ENCODE assay signal across 20 cellular contexts in genomic region chr4:150251752-150252190, GRCh38.
A peak's percentile ranks its signal among the peaks of the same experiment; 100 is the strongest.
DNase-seq lines count a peak whose midpoint lies in the region; ATAC-seq and TF ChIP-seq lines count a peak whose summit lies in the region.
"Had no signal": no experiment of that assay in that cellular context is flagged by ENCODE, and none has a peak within 500 bp of the region (broad histone marks: within the 10 kb centered on the region; RNA-seq: fewer than 3 reads in every experiment).

No MANE protein-coding gene starts in this region.

- POLR2A ChIA-PET in WTC11 (lab: Charles Lee), result no interaction called here
- POLR2A ChIA-PET in CD4-positive, alpha-beta T cell (lab: Charles Lee), result no interaction called here

- H2AFZ ChIP-seq in H9 (ENCODE audit: low read length) (no peak overlapping the region), neuronal stem cell (ENCODE audit: low read length) (no peak overlapping the region)

- H3K18ac ChIP-seq in H9 (ENCODE audit: insufficient read length, low read depth, low read length) (no peak overlapping the region), neuronal stem cell (ENCODE audit: low read length) (no peak overlapping the region)

- no peak overlapping the region for H3T11ph ChIP-seq in H9 (ENCODE audit: low read length)

- H3K4ac ChIP-seq in H9 (ENCODE audit: low read depth, low read length), result no peak overlapping the region
- no peak overlapping the region for H3K4ac ChIP-seq in neuronal stem cell (ENCODE audit: low read length)

- H3K4me1 Mint-ChIP-seq in H9, result peaks cover 33 to 39% of the 10 kb centered on the region in 2 experiments
- peaks cover 33% of the 10 kb centered on the region for H3K4me1 Mint-ChIP-seq in WTC11
- no peaks in the 10 kb centered on the region for H3K4me1 Mint-ChIP-seq in CD4-positive, alpha-beta T cell (ENCODE audit: low read depth)
- H3K4me1 Mint-ChIP-seq in stimulated activated naive CD8-positive, alpha-beta T cell treated with anti-CD3 and anti-CD28 coated beads, Interleukin-15, amount 100 ng/mL, for 72 hours, result peaks cover 5% of the 10 kb centered on the region
- H3K4me1 Mint-ChIP-seq: activated CD4-positive, alpha-beta memory T cell treated with anti-CD3 and anti-CD28 coated beads, Interleukin-2, amount 10 ng/mL, durations not matched to agents 7 days and 5 days; CD4-positive, CD25-positive, alpha-beta regulatory T cell had no signal

- H3K27ac Mint-ChIP-seq in H9 (peak overlapping the region in 2 of 3 experiments; percentile 85 to 87; a peak in 2 of 7 replicates), WTC11 (peak overlapping the region; percentile 66; the same call in 1 of the 2 replicates)
- no peak overlapping the region for H3K27ac Mint-ChIP-seq in CD4-positive, alpha-beta T cell
- H3K27ac Mint-ChIP-seq in stimulated activated naive CD8-positive, alpha-beta T cell treated with anti-CD3 and anti-CD28 coated beads, Interleukin-15, amount 100 ng/mL, for 72 hours, result peak overlapping the region in 1 of 2 donors; percentile 80
- H3K27ac Mint-ChIP-seq: activated CD4-positive, alpha-beta memory T cell treated with anti-CD3 and anti-CD28 coated beads, Interleukin-2, amount 10 ng/mL, durations not matched to agents 7 days and 5 days had no signal

- H2AK5ac ChIP-seq in H9 (ENCODE audit: insufficient read length, low read length) (no peak overlapping the region), neuronal stem cell (ENCODE audit: low read depth, low read length) (no peak overlapping the region)

- no peak overlapping the region for H4K91ac ChIP-seq in H9 (ENCODE audit: insufficient read length, low read depth, low read length)
- no peak overlapping the region for H4K91ac ChIP-seq in neuronal stem cell (ENCODE audit: low read depth, low read length, poor library complexity)

- H2BK5ac ChIP-seq in H9 (ENCODE audit: insufficient read length, low read length) (no peak overlapping the region), neuronal stem cell (ENCODE audit: low read length) (no peak overlapping the region)

- TF ChIP-seq CTCF in H9 (conservative IDR thresholded peaks at IDR 0.05) (no peak), WTC11 (IDR thresholded peaks at IDR 0.05) (no peak), gastroesophageal sphincter (IDR thresholded peaks at IDR 0.05) (no peak)
- TF ChIP-seq CTCF in CD4-positive, alpha-beta T cell (IDR thresholded peaks at IDR 0.05), result no peak

- no peak overlapping the region for H2BK15ac ChIP-seq in H9 (ENCODE audit: low read depth, low read length)
- H2BK15ac ChIP-seq in neuronal stem cell (ENCODE audit: low read length), result peak overlapping the region; percentile 24

- no peak for TF ChIP-seq POLR2A in gastroesophageal sphincter (IDR thresholded peaks at IDR 0.05)

- H4K8ac ChIP-seq in H9 (replicated peaks; ENCODE audit: insufficient read length, low read depth, low read length), result no peak overlapping the region
- H4K8ac ChIP-seq in neuronal stem cell (ENCODE audit: low read depth, low read length), result no peak overlapping the region

- H3K36me3 ChIP-seq in gastroesophageal sphincter, result peaks cover 0 to 63% of the 10 kb centered on the region in 2 donors
- peaks cover 0 to 82% of the 10 kb centered on the region in 2 donors for H3K36me3 ChIP-seq in neuronal stem cell (replicated peaks in 1 of 2; ENCODE audit: control insufficient read depth in 2 of 2, insufficient read depth in 2 of 2, low read length in 2 of 2)
- H3K36me3 ChIP-seq: brain microvascular endothelial cell had no signal

- H3K79me1 ChIP-seq in H9 (ENCODE audit: insufficient read depth, low read depth, low read length, poor library complexity, severe bottlenecking) (no peaks in the 10 kb centered on the region), neuronal stem cell (ENCODE audit: low read depth, low read length) (no peaks in the 10 kb centered on the region)

- H3K23ac ChIP-seq in H9 (ENCODE audit: insufficient read length, low read depth, low read length), result no peak overlapping the region
- H3K23ac ChIP-seq in neuronal stem cell (ENCODE audit: low read depth, low read length, poor library complexity), result no peak overlapping the region

- H3K27me3 Mint-ChIP-seq in H9 (ENCODE audit: low read depth) (no peaks in the 10 kb centered on the region; the same call in none of the 2 replicates), WTC11 (ENCODE audit: low read depth) (no peaks in the 10 kb centered on the region; the same call in 1 of the 2 replicates)
- no peaks in the 10 kb centered on the region for H3K27me3 Mint-ChIP-seq in CD4-positive, alpha-beta T cell
- no peaks in the 10 kb centered on the region for H3K27me3 Mint-ChIP-seq in stimulated activated naive CD8-positive, alpha-beta T cell treated with anti-CD3 and anti-CD28 coated beads, Interleukin-15, amount 100 ng/mL, for 72 hours
- H3K27me3 Mint-ChIP-seq: activated CD4-positive, alpha-beta memory T cell treated with anti-CD3 and anti-CD28 coated beads, Interleukin-2, amount 10 ng/mL, durations not matched to agents 7 days and 5 days had no signal

- H3K4me3 Mint-ChIP-seq in H9 (no peak overlapping the region), WTC11 (no peak overlapping the region)
- H3K4me3 Mint-ChIP-seq in CD4-positive, alpha-beta T cell, result no peak overlapping the region
- H3K4me3 Mint-ChIP-seq in stimulated activated naive CD8-positive, alpha-beta T cell treated with anti-CD3 and anti-CD28 coated beads, Interleukin-15, amount 100 ng/mL, for 72 hours, result no peak overlapping the region
- H3K4me3 Mint-ChIP-seq: activated CD4-positive, alpha-beta memory T cell treated with anti-CD3 and anti-CD28 coated beads, Interleukin-2, amount 10 ng/mL, durations not matched to agents 7 days and 5 days; CD4-positive, CD25-positive, alpha-beta regulatory T cell had no signal

- intact Hi-C loops in CD4-positive, alpha-beta T cell (cut with DNase I, micrococcal nuclease), result no loop called here

- no peak for TF ChIP-seq EP300 in gastroesophageal sphincter (IDR thresholded peaks at IDR 0.05)

- peaks cover 3 to 4% of the 10 kb centered on the region in 2 experiments; a peak in 3 of 5 replicates for H3K9me3 Mint-ChIP-seq in H9
- H3K9me3 Mint-ChIP-seq in WTC11, result peaks cover 4% of the 10 kb centered on the region; the same call in 1 of the 2 replicates
- H3K9me3 Mint-ChIP-seq in CD4-positive, alpha-beta T cell, result no peaks in the 10 kb centered on the region
- no peaks in the 10 kb centered on the region for H3K9me3 Mint-ChIP-seq in stimulated activated naive CD8-positive, alpha-beta T cell treated with anti-CD3 and anti-CD28 coated beads, Interleukin-15, amount 100 ng/mL, for 72 hours
- H3K9me3 Mint-ChIP-seq: activated CD4-positive, alpha-beta memory T cell treated with anti-CD3 and anti-CD28 coated beads, Interleukin-2, amount 10 ng/mL, durations not matched to agents 7 days and 5 days had no signal

- no peak overlapping the region for H3K4me2 ChIP-seq in H9 (ENCODE audit: insufficient read depth, insufficient read length, low read length)
- no peak overlapping the region for H3K4me2 ChIP-seq in neuronal stem cell (ENCODE audit: insufficient read depth, low read length, poor library complexity, severe bottlenecking)
- H3K4me2 ChIP-seq: KMS-11 had no signal

- CTCF ChIA-PET in WTC11 (lab: Charles Lee), result interaction anchor here (1.6 kb wide), 1 partner anchor 8 kb away, joined by 15 read pairs; no protein-coding TSS in a partner anchor
- CTCF ChIA-PET in CD4-positive, alpha-beta T cell (lab: Charles Lee), result no interaction called here

- H2BK120ac ChIP-seq in H9 (ENCODE audit: low read depth, low read length, poor library complexity, severe bottlenecking) (no peak overlapping the region), neuronal stem cell (ENCODE audit: low read depth, low read length) (no peak overlapping the region)

- no peak overlapping the region for H3K14ac ChIP-seq in H9 (ENCODE audit: insufficient read depth, low read length)
- H3K14ac ChIP-seq in neuronal stem cell (ENCODE audit: low read length), result no peak overlapping the region

- peaks cover 0 to 4% (median 0%) of the 10 kb centered on the region in 3 experiments; a peak in 1 of 7 replicates for H3K36me3 Mint-ChIP-seq in H9 (ENCODE audit: insufficient read depth in 1 of 3, low read depth in 3 of 3)
- no peaks in the 10 kb centered on the region for H3K36me3 Mint-ChIP-seq in WTC11
- H3K36me3 Mint-ChIP-seq in CD4-positive, alpha-beta T cell (ENCODE audit: low read depth), result no peaks in the 10 kb centered on the region

- H3K4me3 ChIP-seq in gastroesophageal sphincter, result no peak overlapping the region
- no peak overlapping the region for H3K4me3 ChIP-seq in neuronal stem cell (ENCODE audit: low read length in 2 of 2)
- H3K4me3 ChIP-seq: upper lobe of left lung had no signal

- H4K20me1 ChIP-seq in H9 (ENCODE audit: control insufficient read depth, insufficient read depth, insufficient read length), result no peaks in the 10 kb centered on the region

- H2BK12ac ChIP-seq in H9 (ENCODE audit: insufficient read length, low read depth, low read length) (no peak overlapping the region), neuronal stem cell (ENCODE audit: low read length) (no peak overlapping the region)

- peaks cover 4% of the 10 kb centered on the region for H3K4me1 ChIP-seq in H9 (ENCODE audit: insufficient read depth, low read length)
- peaks cover 0 to 24% (median 0%) of the 10 kb centered on the region in 3 donors for H3K4me1 ChIP-seq in gastroesophageal sphincter
- peaks cover 0 to 2% of the 10 kb centered on the region in 2 donors for H3K4me1 ChIP-seq in neuronal stem cell (ENCODE audit: control insufficient read depth in 2 of 2, insufficient read depth in 1 of 2, low read depth in 1 of 2, low read length in 2 of 2)
- H3K4me1 ChIP-seq: upper lobe of left lung had no signal

- no peak overlapping the region for H3K9ac ChIP-seq in H9 (ENCODE audit: extremely low read depth, insufficient read length, low read length)
- H3K9ac ChIP-seq in neuronal stem cell (ENCODE audit: low read depth, low read length, poor library complexity), result no peak overlapping the region
- H3K9ac ChIP-seq: KMS-11 had no signal

- H3K79me2 ChIP-seq in H9 (ENCODE audit: insufficient read depth, low read length), result no peaks in the 10 kb centered on the region

- no CpG with 5 or more reads among the region's 7 CpGs for WGBS in H9 (ENCODE audit: extremely low coverage, insufficient read length, low lambda C conversion rate)
- 0 to 33% methylated on average over 1 to 7 of the region's 7 CpGs for WGBS in gastroesophageal sphincter (ENCODE audit: low coverage in 1 of 2), 2 donors
- no CpG with 5 or more reads among the region's 7 CpGs for WGBS in neuronal stem cell (ENCODE audit: extremely low coverage in 2 of 2, insufficient read length in 2 of 2, insufficient replicate concordance in 1 of 2), 2 donors

- no peak overlapping the region for H2BK20ac ChIP-seq in H9 (ENCODE audit: low read depth, low read length, poor library complexity, severe bottlenecking)

- H3K23me2 ChIP-seq in H9 (ENCODE audit: insufficient read length, low read depth, low read length, poor library complexity, severe bottlenecking), result no peaks in the 10 kb centered on the region

- H3K56ac ChIP-seq in H9 (ENCODE audit: insufficient read length, low read depth, low read length), result no peak overlapping the region

- no peak overlapping the region for H4K5ac ChIP-seq in H9 (ENCODE audit: insufficient read length, low read depth, low read length)

- H3K27ac ChIP-seq in H9 (ENCODE audit: insufficient read length, low read depth, low read length) (no peak overlapping the region), gastroesophageal sphincter (peak overlapping the region in 1 of 4 donors; percentile 41), neuronal stem cell (replicated peaks; ENCODE audit: low read length) (peak overlapping the region; percentile 62)
- H3K27ac ChIP-seq in CD4-positive, alpha-beta T cell (ENCODE audit: low read depth, low read length), result no peak overlapping the region
- H3K27ac ChIP-seq: brain microvascular endothelial cell, KMS-11, upper lobe of left lung had no signal

- ATAC-seq in WTC11, result peak; percentile 62
- ATAC-seq in gastroesophageal sphincter, result peak; percentile 29
- ATAC-seq in GM19395 (IDR thresholded peaks at IDR 0.05; ENCODE audit: unreplicated experiment), result no peak
- ATAC-seq in CD4-positive, alpha-beta T cell (ENCODE audit: poor library complexity), result no peak
- ATAC-seq in stimulated activated naive CD8-positive, alpha-beta T cell treated with anti-CD3 and anti-CD28 coated beads, Interleukin-15, amount 100 ng/mL, for 72 hours, result no peak
- no peak for ATAC-seq in GM21390 (IDR thresholded peaks at IDR 0.05; ENCODE audit: unreplicated experiment)

- no peaks in the 10 kb centered on the region for H3K27me3 ChIP-seq in H9 (ENCODE audit: insufficient read depth, low read length)
- no peaks in the 10 kb centered on the region for H3K27me3 ChIP-seq in gastroesophageal sphincter
- H3K27me3 ChIP-seq in neuronal stem cell (ENCODE audit: control insufficient read depth in 3 of 3, insufficient read depth in 3 of 3, low read depth in 1 of 3, low read length in 3 of 3), result no peaks in the 10 kb centered on the region
- no peaks in the 10 kb centered on the region for H3K27me3 ChIP-seq in CD4-positive, alpha-beta T cell (ENCODE audit: control insufficient read depth, insufficient read depth, low read length)
- H3K27me3 ChIP-seq: brain microvascular endothelial cell, upper lobe of left lung had no signal

- peak; percentile 78 for DNase-seq in H9
- DNase-seq in WTC11 (ENCODE audit: low spot score), result peak; percentile 34
- DNase-seq in neuronal stem cell (ENCODE audit: low spot score), result no peak
- DNase-seq in CD4-positive, alpha-beta T cell, result no peak
- no peak for DNase-seq in stimulated activated naive CD8-positive, alpha-beta T cell treated with anti-CD3 and anti-CD28 coated beads, Interleukin-15, amount 100 ng/mL, for 72 hours
- DNase-seq: activated CD4-positive, alpha-beta memory T cell treated with anti-CD3 and anti-CD28 coated beads, Interleukin-2, amount 10 ng/mL, durations not matched to agents 7 days and 5 days; activated gamma-delta T cell; brain microvascular endothelial cell; CD4-positive, CD25-positive, alpha-beta regulatory T cell; foreskin melanocyte; NCI-H1105 treated with DMSO at 0.1 percent for 48 hours; NCI-H2227 treated with DMSO at 0.1 percent for 48 hours; retina; SHP77; T1000 had no signal

- H3K9me3 ChIP-seq in H9 (ENCODE audit: control insufficient read depth, low read depth, low read length), result no peaks in the 10 kb centered on the region
- no peaks in the 10 kb centered on the region for H3K9me3 ChIP-seq in gastroesophageal sphincter
- no peaks in the 10 kb centered on the region for H3K9me3 ChIP-seq in neuronal stem cell (replicated peaks in 1 of 2; ENCODE audit: control insufficient read depth in 2 of 2, insufficient read depth in 1 of 2, low read depth in 1 of 2, low read length in 2 of 2)
- no peaks in the 10 kb centered on the region for H3K9me3 ChIP-seq in CD4-positive, alpha-beta T cell (ENCODE audit: control insufficient read depth, low read length)
- H3K9me3 ChIP-seq: upper lobe of left lung had no signal

Comparison
In these comparisons a context has a peak if more than half of its experiments do, and no peak if none do; other contexts are left out.
1. DNase-seq: peak in H9 (single experiment) and WTC11 (single experiment); none in neuronal stem cell (single experiment), CD4-positive, alpha-beta T cell (0 of 10) and stimulated activated naive CD8-positive, alpha-beta T cell treated with anti-CD3 and anti-CD28 coated beads, Interleukin-15, amount 100 ng/mL, for 72 hours (0 of 2).
2. ATAC-seq: peak in WTC11 (single experiment) and gastroesophageal sphincter (single experiment); none in GM19395 (single experiment), CD4-positive, alpha-beta T cell (single experiment), stimulated activated naive CD8-positive, alpha-beta T cell treated with anti-CD3 and anti-CD28 coated beads, Interleukin-15, amount 100 ng/mL, for 72 hours (single experiment) and GM21390 (single experiment).